ENCODE assay signal across 18 cellular contexts in the genomic region with DNA sequence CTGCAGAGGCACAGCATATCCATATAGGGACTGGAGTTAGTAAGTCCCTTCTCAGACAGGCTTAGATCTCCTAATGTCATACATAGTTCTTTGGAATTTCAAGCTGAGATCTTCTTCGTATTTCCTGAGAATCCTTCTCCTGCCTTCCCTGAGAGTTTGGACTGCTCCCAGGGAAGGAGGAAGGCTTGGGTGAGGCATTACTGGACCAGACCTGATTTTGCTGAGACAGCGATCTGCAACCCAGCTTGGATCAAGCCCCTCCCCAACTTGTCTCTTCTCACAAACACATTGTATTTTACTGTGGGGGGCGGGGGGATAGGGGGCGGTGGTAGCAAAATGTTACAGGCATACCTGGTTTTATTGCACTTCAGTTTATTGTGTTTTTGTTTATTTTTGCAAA.
DNase-seq lines count a peak whose midpoint lies in the region; ATAC-seq and TF ChIP-seq lines count a peak whose summit lies in the region.
"Had no signal": no experiment of that assay in that cellular context is flagged by ENCODE, and none has a peak within 500 bp of the region (broad histone marks: within the 10 kb centered on the region; RNA-seq: fewer than 3 reads in every experiment).

No MANE protein-coding gene starts in this region.

- H2BK120ac ChIP-seq in neuronal stem cell (ENCODE audit: low read depth, low read length), result no peak overlapping the region

- H4K91ac ChIP-seq in neuronal stem cell (ENCODE audit: low read depth, low read length, poor library complexity), result no peak overlapping the region

- no peak overlapping the region for H2BK5ac ChIP-seq in neuronal stem cell (ENCODE audit: low read length)

- intact Hi-C loops in left ventricle myocardium superior (cut with micrococcal nuclease) (no loop called here), uterus (cut with DNase I; ENCODE audit: low total_unique reads) (no loop called here), natural killer cell (cut with micrococcal nuclease) (no loop called here)

- H3K14ac ChIP-seq in neuronal stem cell (ENCODE audit: low read length), result no peak overlapping the region

- DNase-seq in right atrium auricular region (ENCODE audit: low spot score), result no peak
- DNase-seq in left ventricle myocardium superior, result no peak
- DNase-seq in hepatocyte (ENCODE audit: low spot score), result no peak
- no peak for DNase-seq in neuronal stem cell (ENCODE audit: low spot score)
- DNase-seq in uterus, result no peak
- no peak for DNase-seq in SKM-1 treated with dmso at 0.1 percent for 144 hours (lab: John Stamatoyannopoulos, UW; ENCODE audit: unreplicated experiment)
- DNase-seq in natural killer cell, result no peak
- DNase-seq: 8988T; CD8-positive, alpha-beta memory T cell; DMS79 treated with DMSO at 0.1 percent for 48 hours; NCI-H1417; NCI-H187 treated with DMSO at 0.1 percent for 48 hours; NCI-H446; NCI-H69; OCI-M1; SHP77 treated with DMSO at 0.1 percent for 48 hours had no signal

- TF ChIP-seq POLR2A in uterus (IDR thresholded peaks at IDR 0.05), result no peak

- H2BK15ac ChIP-seq in neuronal stem cell (ENCODE audit: low read length), result no peak overlapping the region

- H3K4me2 ChIP-seq in hepatocyte, result no peak overlapping the region
- no peak overlapping the region for H3K4me2 ChIP-seq in neuronal stem cell (ENCODE audit: insufficient read depth, low read length, poor library complexity, severe bottlenecking)
- H3K4me2 ChIP-seq: BLaER1 had no signal

- ATAC-seq in left ventricle myocardium superior (no peak), GM19324 (IDR thresholded peaks at IDR 0.05; ENCODE audit: low FRiP score, unreplicated experiment) (no peak), natural killer cell (no peak)

- H4K8ac ChIP-seq in neuronal stem cell (ENCODE audit: low read depth, low read length), result no peak overlapping the region

- H3K27me3 Mint-ChIP-seq in natural killer cell (ENCODE audit: low read depth in 2 of 2), result peaks cover 24 to 68% of the 10 kb centered on the region in 2 donors

- H3K23ac ChIP-seq in neuronal stem cell (ENCODE audit: low read depth, low read length, poor library complexity), result no peak overlapping the region

- H3K4me3 ChIP-seq in right atrium auricular region, result no peak overlapping the region
- H3K4me3 ChIP-seq in hepatocyte, result no peak overlapping the region
- H3K4me3 ChIP-seq in neuronal stem cell (ENCODE audit: low read length in 2 of 2), result no peak overlapping the region
- H3K4me3 ChIP-seq in uterus, result no peak overlapping the region
- H3K4me3 ChIP-seq: BLaER1 had no signal

- H3K4me3 Mint-ChIP-seq in natural killer cell, result no peak overlapping the region
- H3K4me3 Mint-ChIP-seq: CD8-positive, alpha-beta memory T cell had no signal

- TF ChIP-seq CTCF in right atrium auricular region (IDR thresholded peaks at IDR 0.05), result no peak
- TF ChIP-seq CTCF in hepatocyte (IDR thresholded peaks at IDR 0.05; ENCODE audit: poor library complexity), result no peak
- TF ChIP-seq CTCF in uterus (IDR thresholded peaks at IDR 0.05), result no peak
- no peak for TF ChIP-seq CTCF in natural killer cell (IDR thresholded peaks at IDR 0.05)

- 34% methylated on average over 4 of the region's 4 CpGs for WGBS in hepatocyte (ENCODE audit: low lambda C conversion rate, missing lambda C conversion rate)
- WGBS in neuronal stem cell (ENCODE audit: extremely low coverage in 2 of 2, insufficient read length in 2 of 2, insufficient replicate concordance in 1 of 2), 2 donors, result no CpG with 5 or more reads among the region's 4 CpGs

- no peak overlapping the region for H3K4ac ChIP-seq in neuronal stem cell (ENCODE audit: low read length)

- H3K18ac ChIP-seq in neuronal stem cell (ENCODE audit: low read length), result peak overlapping the region; percentile 91

- H3K27ac ChIP-seq in right atrium auricular region (peak overlapping the region; percentile 14 to 60), hepatocyte (peak overlapping the region; percentile 86), neuronal stem cell (replicated peaks; ENCODE audit: low read length) (peak overlapping the region; percentile 86), uterus (peak overlapping the region; percentile 77 to 81)
- H3K27ac ChIP-seq: BLaER1 had no signal

- H3K27me3 ChIP-seq in right atrium auricular region, result no peaks in the 10 kb centered on the region
- H3K27me3 ChIP-seq in hepatocyte, result no peaks in the 10 kb centered on the region
- H3K27me3 ChIP-seq in neuronal stem cell (ENCODE audit: control insufficient read depth in 3 of 3, insufficient read depth in 3 of 3, low read depth in 1 of 3, low read length in 3 of 3), result no peaks in the 10 kb centered on the region
- no peaks in the 10 kb centered on the region for H3K27me3 ChIP-seq in uterus
- H3K27me3 ChIP-seq: BLaER1 had no signal

- H3K79me1 ChIP-seq in neuronal stem cell (ENCODE audit: low read depth, low read length), result peaks cover 1% of the 10 kb centered on the region

- H2BK12ac ChIP-seq in neuronal stem cell (ENCODE audit: low read length), result peak overlapping the region; percentile 63

- H3K9me3 ChIP-seq in right atrium auricular region (peaks cover 0 to 4% of the 10 kb centered on the region in 2 donors), hepatocyte (ENCODE audit: low read depth) (no peaks in the 10 kb centered on the region), neuronal stem cell (replicated peaks in 1 of 2; ENCODE audit: control insufficient read depth in 2 of 2, insufficient read depth in 1 of 2, low read depth in 1 of 2, low read length in 2 of 2) (peaks cover 4 to 10% of the 10 kb centered on the region in 2 donors), uterus (no peaks in the 10 kb centered on the region)

- H3K36me3 ChIP-seq in right atrium auricular region (no peaks in the 10 kb centered on the region), hepatocyte (replicated peaks; ENCODE audit: insufficient read depth, low read depth) (no peaks in the 10 kb centered on the region), neuronal stem cell (replicated peaks in 1 of 2; ENCODE audit: control insufficient read depth in 2 of 2, insufficient read depth in 2 of 2, low read length in 2 of 2) (no peaks in the 10 kb centered on the region), uterus (no peaks in the 10 kb centered on the region)
- H3K36me3 ChIP-seq: BLaER1 had no signal

- no peaks in the 10 kb centered on the region for H4K20me1 ChIP-seq in hepatocyte (ENCODE audit: insufficient read depth, poor library complexity, severe bottlenecking)
- H4K20me1 ChIP-seq: BLaER1 had no signal

- H3K79me2 ChIP-seq in hepatocyte, result no peaks in the 10 kb centered on the region

- no peaks in the 10 kb centered on the region for H3K36me3 Mint-ChIP-seq in natural killer cell

- no peak overlapping the region for H3K27ac Mint-ChIP-seq in natural killer cell

- H3K9ac ChIP-seq in neuronal stem cell (ENCODE audit: low read depth, low read length, poor library complexity), result no peak overlapping the region
- H3K9ac ChIP-seq: BLaER1 had no signal

- H3K9me2 ChIP-seq in hepatocyte (replicated peaks; ENCODE audit: insufficient read depth), result no peaks in the 10 kb centered on the region

- H3K4me1 ChIP-seq in right atrium auricular region, result peaks cover 0 to 42% of the 10 kb centered on the region in 2 donors
- peaks cover 28% of the 10 kb centered on the region for H3K4me1 ChIP-seq in hepatocyte (ENCODE audit: insufficient read depth)
- peaks cover 18 to 30% of the 10 kb centered on the region in 2 donors for H3K4me1 ChIP-seq in neuronal stem cell (ENCODE audit: control insufficient read depth in 2 of 2, insufficient read depth in 1 of 2, low read depth in 1 of 2, low read length in 2 of 2)
- no peaks in the 10 kb centered on the region for H3K4me1 ChIP-seq in uterus

- no peaks in the 10 kb centered on the region for H3K9me3 Mint-ChIP-seq in natural killer cell

- no peaks in the 10 kb centered on the region for H3K4me1 Mint-ChIP-seq in natural killer cell

- H2AK5ac ChIP-seq in neuronal stem cell (ENCODE audit: low read depth, low read length), result no peak overlapping the region

- H2AFZ ChIP-seq in hepatocyte (no peak overlapping the region), neuronal stem cell (ENCODE audit: low read length) (no peak overlapping the region)
